Comparison of ENCODE assay signal across 1 cellular context in genomic region chr7:122758501-122758900, GRCh38.
TF ChIP-seq lines count a peak whose summit lies in the region.

No MANE protein-coding gene starts in this region.

TF ChIP-seq in GM12878, 131 proteins besides CTCF, POLR2A, EP300 and RAD21:
- TF ChIP-seq E2F8 (IDR thresholded peaks at IDR 0.05; ENCODE audit: low read depth, partially characterized antibody) (no peak), EED (IDR thresholded peaks at IDR 0.05; ENCODE audit: low read depth) (no peak), CHD2 (IDR thresholded peaks at IDR 0.05; ENCODE audit: borderline replicate concordance, low read depth, low read length) (no peak), ZNF687 (IDR thresholded peaks at IDR 0.05) (no peak), SPI1 (IDR thresholded peaks at IDR 0.05; ENCODE audit: borderline replicate concordance, insufficient read depth, low read depth, low read length) (no peak), RB1 (IDR thresholded peaks at IDR 0.05; ENCODE audit: borderline replicate concordance) (no peak), ZBTB33 (IDR thresholded peaks at IDR 0.05) (no peak), PRDM15 (CRISPR knock-in tag; IDR thresholded peaks at IDR 0.05) (no peak), EZH2 (IDR thresholded peaks at IDR 0.05; ENCODE audit: borderline replicate concordance, control insufficient read depth, low read depth, low read length) (no peak), YBX1 (IDR thresholded peaks at IDR 0.05) (no peak), NR2F1 (conservative IDR thresholded peaks at IDR 0.05) (no peak), POLR2AphosphoS5 (IDR thresholded peaks at IDR 0.05; ENCODE audit: low read length) (no peak), TCF12 (IDR thresholded peaks at IDR 0.05; ENCODE audit: low read depth, low read length) (no peak)
